Comparison of ENCODE assay signal across 1 cellular context in the genomic region with DNA sequence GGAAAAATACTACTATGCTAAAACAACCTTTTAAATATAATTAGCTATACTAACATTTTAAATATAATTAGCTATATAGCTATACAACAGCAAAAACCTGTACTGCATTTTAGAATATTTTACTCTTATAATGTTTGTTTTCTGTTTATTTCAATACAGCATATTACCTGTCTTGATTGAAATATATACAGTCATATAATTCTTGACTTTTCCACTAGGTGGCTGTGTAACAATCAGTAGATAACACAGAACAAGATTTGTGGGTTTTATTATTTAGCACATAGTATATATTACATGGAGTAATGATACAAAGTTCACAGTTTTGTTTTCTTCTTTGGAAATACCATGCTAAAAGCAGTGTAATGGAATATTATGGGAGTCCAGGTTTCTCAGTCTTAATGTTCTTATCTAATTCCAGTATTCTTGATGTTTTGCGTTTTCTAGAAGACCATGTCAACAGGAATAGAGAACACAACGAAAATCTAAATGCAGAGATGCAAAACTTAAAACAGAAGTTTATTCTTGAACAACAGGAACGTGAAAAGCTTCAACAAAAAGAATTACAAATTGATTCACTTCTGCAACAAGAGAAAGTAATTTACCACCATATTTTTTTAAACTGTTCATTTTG.
TF ChIP-seq lines count a peak whose summit lies in the region.

No MANE protein-coding gene starts in this region.

TF ChIP-seq in GM12878, 131 proteins besides CTCF, POLR2A, EP300 and RAD21:
- TF ChIP-seq TCF12 (IDR thresholded peaks at IDR 0.05; ENCODE audit: low read depth, low read length): no peak
- no peak for TF ChIP-seq JUNB (IDR thresholded peaks at IDR 0.05)
- no peak for TF ChIP-seq WRNIP1 (IDR thresholded peaks at IDR 0.05; ENCODE audit: borderline replicate concordance, low read depth, low read length)
- no peak for TF ChIP-seq RFX5 (IDR thresholded peaks at IDR 0.05; ENCODE audit: low read depth, low read length)
- TF ChIP-seq, protein P1, sequence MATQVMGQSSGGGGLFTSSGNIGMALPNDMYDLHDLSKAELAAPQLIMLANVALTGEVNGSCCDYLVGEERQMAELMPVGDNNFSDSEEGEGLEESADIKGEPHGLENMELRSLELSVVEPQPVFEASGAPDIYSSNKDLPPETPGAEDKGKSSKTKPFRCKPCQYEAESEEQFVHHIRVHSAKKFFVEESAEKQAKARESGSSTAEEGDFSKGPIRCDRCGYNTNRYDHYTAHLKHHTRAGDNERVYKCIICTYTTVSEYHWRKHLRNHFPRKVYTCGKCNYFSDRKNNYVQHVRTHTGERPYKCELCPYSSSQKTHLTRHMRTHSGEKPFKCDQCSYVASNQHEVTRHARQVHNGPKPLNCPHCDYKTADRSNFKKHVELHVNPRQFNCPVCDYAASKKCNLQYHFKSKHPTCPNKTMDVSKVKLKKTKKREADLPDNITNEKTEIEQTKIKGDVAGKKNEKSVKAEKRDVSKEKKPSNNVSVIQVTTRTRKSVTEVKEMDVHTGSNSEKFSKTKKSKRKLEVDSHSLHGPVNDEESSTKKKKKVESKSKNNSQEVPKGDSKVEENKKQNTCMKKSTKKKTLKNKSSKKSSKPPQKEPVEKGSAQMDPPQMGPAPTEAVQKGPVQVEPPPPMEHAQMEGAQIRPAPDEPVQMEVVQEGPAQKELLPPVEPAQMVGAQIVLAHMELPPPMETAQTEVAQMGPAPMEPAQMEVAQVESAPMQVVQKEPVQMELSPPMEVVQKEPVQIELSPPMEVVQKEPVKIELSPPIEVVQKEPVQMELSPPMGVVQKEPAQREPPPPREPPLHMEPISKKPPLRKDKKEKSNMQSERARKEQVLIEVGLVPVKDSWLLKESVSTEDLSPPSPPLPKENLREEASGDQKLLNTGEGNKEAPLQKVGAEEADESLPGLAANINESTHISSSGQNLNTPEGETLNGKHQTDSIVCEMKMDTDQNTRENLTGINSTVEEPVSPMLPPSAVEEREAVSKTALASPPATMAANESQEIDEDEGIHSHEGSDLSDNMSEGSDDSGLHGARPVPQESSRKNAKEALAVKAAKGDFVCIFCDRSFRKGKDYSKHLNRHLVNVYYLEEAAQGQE (IDR thresholded peaks at IDR 0.05; ENCODE audit: low read depth, low read length): no peak
- TF ChIP-seq, protein P2, sequence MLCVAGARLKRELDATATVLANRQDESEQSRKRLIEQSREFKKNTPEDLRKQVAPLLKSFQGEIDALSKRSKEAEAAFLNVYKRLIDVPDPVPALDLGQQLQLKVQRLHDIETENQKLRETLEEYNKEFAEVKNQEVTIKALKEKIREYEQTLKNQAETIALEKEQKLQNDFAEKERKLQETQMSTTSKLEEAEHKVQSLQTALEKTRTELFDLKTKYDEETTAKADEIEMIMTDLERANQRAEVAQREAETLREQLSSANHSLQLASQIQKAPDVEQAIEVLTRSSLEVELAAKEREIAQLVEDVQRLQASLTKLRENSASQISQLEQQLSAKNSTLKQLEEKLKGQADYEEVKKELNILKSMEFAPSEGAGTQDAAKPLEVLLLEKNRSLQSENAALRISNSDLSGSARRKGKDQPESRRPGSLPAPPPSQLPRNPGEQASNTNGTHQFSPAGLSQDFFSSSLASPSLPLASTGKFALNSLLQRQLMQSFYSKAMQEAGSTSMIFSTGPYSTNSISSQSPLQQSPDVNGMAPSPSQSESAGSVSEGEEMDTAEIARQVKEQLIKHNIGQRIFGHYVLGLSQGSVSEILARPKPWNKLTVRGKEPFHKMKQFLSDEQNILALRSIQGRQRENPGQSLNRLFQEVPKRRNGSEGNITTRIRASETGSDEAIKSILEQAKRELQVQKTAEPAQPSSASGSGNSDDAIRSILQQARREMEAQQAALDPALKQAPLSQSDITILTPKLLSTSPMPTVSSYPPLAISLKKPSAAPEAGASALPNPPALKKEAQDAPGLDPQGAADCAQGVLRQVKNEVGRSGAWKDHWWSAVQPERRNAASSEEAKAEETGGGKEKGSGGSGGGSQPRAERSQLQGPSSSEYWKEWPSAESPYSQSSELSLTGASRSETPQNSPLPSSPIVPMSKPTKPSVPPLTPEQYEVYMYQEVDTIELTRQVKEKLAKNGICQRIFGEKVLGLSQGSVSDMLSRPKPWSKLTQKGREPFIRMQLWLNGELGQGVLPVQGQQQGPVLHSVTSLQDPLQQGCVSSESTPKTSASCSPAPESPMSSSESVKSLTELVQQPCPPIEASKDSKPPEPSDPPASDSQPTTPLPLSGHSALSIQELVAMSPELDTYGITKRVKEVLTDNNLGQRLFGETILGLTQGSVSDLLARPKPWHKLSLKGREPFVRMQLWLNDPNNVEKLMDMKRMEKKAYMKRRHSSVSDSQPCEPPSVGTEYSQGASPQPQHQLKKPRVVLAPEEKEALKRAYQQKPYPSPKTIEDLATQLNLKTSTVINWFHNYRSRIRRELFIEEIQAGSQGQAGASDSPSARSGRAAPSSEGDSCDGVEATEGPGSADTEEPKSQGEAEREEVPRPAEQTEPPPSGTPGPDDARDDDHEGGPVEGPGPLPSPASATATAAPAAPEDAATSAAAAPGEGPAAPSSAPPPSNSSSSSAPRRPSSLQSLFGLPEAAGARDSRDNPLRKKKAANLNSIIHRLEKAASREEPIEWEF (IDR thresholded peaks at IDR 0.05; ENCODE audit: insufficient replicate concordance, low read depth, low read length): no peak
- TF ChIP-seq BHLHE40 (IDR thresholded peaks at IDR 0.05; ENCODE audit: borderline replicate concordance in 1 of 2, low read depth in 2 of 2, low read length in 1 of 2): no peak
- TF ChIP-seq, protein P3, sequence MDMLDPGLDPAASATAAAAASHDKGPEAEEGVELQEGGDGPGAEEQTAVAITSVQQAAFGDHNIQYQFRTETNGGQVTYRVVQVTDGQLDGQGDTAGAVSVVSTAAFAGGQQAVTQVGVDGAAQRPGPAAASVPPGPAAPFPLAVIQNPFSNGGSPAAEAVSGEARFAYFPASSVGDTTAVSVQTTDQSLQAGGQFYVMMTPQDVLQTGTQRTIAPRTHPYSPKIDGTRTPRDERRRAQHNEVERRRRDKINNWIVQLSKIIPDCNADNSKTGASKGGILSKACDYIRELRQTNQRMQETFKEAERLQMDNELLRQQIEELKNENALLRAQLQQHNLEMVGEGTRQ (IDR thresholded peaks at IDR 0.05; ENCODE audit: borderline replicate concordance, low read depth, low read length): no peak
- no peak for TF ChIP-seq RB1 (IDR thresholded peaks at IDR 0.05; ENCODE audit: borderline replicate concordance)
